9 cellular contexts compared by ENCODE assay signal in the genomic region with DNA sequence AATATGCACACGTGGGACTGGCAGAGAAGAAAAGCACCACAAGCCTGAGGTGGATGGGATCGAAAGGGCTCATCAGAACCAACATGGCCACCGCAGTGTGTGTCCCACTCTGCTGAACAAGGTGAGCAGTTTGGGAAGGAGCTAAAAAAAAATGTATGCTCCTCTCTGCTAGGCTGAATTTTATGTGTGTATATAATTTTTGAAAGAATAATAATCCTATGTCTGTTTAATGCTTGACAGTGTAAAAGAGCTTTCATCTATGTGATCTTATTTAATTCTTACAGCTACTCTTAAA. TPM values are rescaled to one million over a fixed set of nuclear protein-coding genes. Genes with fewer than 3 reads are reported as not detected.
DNase-seq lines count a peak whose midpoint lies in the region; ATAC-seq, FAIRE-seq and TF ChIP-seq lines count a peak whose summit lies in the region.
"Had no signal": no experiment of that assay in that cellular context is flagged by ENCODE, and none has a peak within 500 bp of the region (broad histone marks: within the 10 kb centered on the region; RNA-seq: fewer than 3 reads in every experiment).

No MANE protein-coding gene starts in this region.

- H3K4me3 Mint-ChIP-seq in activated B cell treated with CpG ODN at 0.5 μM for 24 hours (peak overlapping the region; percentile 95), endodermal cell (peak overlapping the region; percentile 84)

- no peak for TF ChIP-seq CTCF in cardiac muscle cell (IDR thresholded peaks at IDR 0.05; ENCODE audit: low read depth, low read length)
- TF ChIP-seq CTCF in activated B cell treated with CpG ODN at 0.5 μM for 24 hours (IDR thresholded peaks at IDR 0.05) = no peak
- TF ChIP-seq CTCF in endodermal cell (conservative IDR thresholded peaks at IDR 0.05) = no peak
- no peak for TF ChIP-seq CTCF in ovary (IDR thresholded peaks at IDR 0.05)

- no peak overlapping the region for H3K9ac ChIP-seq in endodermal cell (ENCODE audit: extremely low read depth, low read length, poor library complexity, severe bottlenecking)

- no peak for FAIRE-seq in urothelium cell line (lab: Jason Lieb, UNC)

- intact Hi-C loops in cardiac septum (cut with DNase I) = loop anchor here (2.0 kb wide), 1 partner anchor 15 kb away; the partner anchor contains the start of gene EEF2K
- intact Hi-C loops in activated B cell treated with CpG ODN at 0.5 μM for 24 hours (cut with micrococcal nuclease) = loop anchor here (1.0 to 10.0 kb wide), 6 partner anchors 7 to 595 kb away; partner anchors contain the start of genes CDR2, EEF2K and METTL9
- intact Hi-C loops in ovary (cut with DNase I) = no loop called here

- peaks cover 10% of the 10 kb centered on the region for H3K4me1 ChIP-seq in cardiac muscle cell (ENCODE audit: low read depth)
- H3K4me1 ChIP-seq in endodermal cell (ENCODE audit: control insufficient read depth, insufficient read depth, low read length) = no peaks in the 10 kb centered on the region
- H3K4me1 ChIP-seq in ovary (ENCODE audit: insufficient read depth) = peaks cover 5% of the 10 kb centered on the region

- no peak for ATAC-seq in activated B cell treated with CpG ODN at 0.5 μM for 24 hours (ENCODE audit: low read depth)

- DNase-seq in cardiac muscle cell (ENCODE audit: low read depth in 1 of 2, low spot score in 1 of 2) = peak in 1 of 2 donors; percentile 26
- no peak for DNase-seq in cardiac septum (ENCODE audit: low spot score)
- DNase-seq in activated B cell treated with CpG ODN at 0.5 μM for 24 hours = no peak
- DNase-seq in endodermal cell = no peak
- DNase-seq in ovary = peak; percentile 47 to 52 (median 49)
- no peak for DNase-seq in NCI-H345 (lab: John Stamatoyannopoulos, UW)
- no peak for DNase-seq in NCI-H128 (lab: John Stamatoyannopoulos, UW; ENCODE audit: unreplicated experiment)
- DNase-seq in urothelium cell line (ENCODE audit: low spot score) = no peak

- WGBS in endodermal cell (ENCODE audit: insufficient coverage in 1 of 2, insufficient read length in 1 of 2), 2 experiments = 78 to 84% methylated on average over 3 of the region's 3 CpGs
- 2 to 6% (median 2%) methylated on average over 3 of the region's 3 CpGs for WGBS in ovary, 3 donors

- H3K9me3 Mint-ChIP-seq in activated B cell treated with CpG ODN at 0.5 μM for 24 hours (peaks cover 2% of the 10 kb centered on the region), endodermal cell (no peaks in the 10 kb centered on the region)

- POLR2A ChIA-PET in activated B cell treated with CpG ODN at 0.5 μM for 24 hours (lab: Charles Lee) = interaction anchor here (0.8 to 8.8 kb wide), 9 partner anchors 8 to 672 kb away, joined by 3 to 154 read pairs (median 24); partner anchors contain the start of genes EEF2K, MOSMO, POLR3E and UQCRC2

- H3K36me3 ChIP-seq in cardiac muscle cell (no peaks in the 10 kb centered on the region), endodermal cell (ENCODE audit: control insufficient read depth, insufficient read depth, low read length) (no peaks in the 10 kb centered on the region), ovary (no peaks in the 10 kb centered on the region)

- peaks cover 2% of the 10 kb centered on the region for H3K27me3 Mint-ChIP-seq in activated B cell treated with CpG ODN at 0.5 μM for 24 hours
- H3K27me3 Mint-ChIP-seq in endodermal cell (ENCODE audit: insufficient read depth) = peaks cover 2% of the 10 kb centered on the region

- TF ChIP-seq POLR2A in ovary (IDR thresholded peaks at IDR 0.05) = no peak

- H3K27ac ChIP-seq in cardiac muscle cell = peak overlapping the region; percentile 88
- H3K27ac ChIP-seq in endodermal cell (ENCODE audit: low read depth, low read length) = no peak overlapping the region
- H3K27ac ChIP-seq in ovary = peak overlapping the region; percentile 81 to 94

- no peaks in the 10 kb centered on the region for H3K9me3 ChIP-seq in cardiac muscle cell (ENCODE audit: low read depth)
- no peaks in the 10 kb centered on the region for H3K9me3 ChIP-seq in endodermal cell (ENCODE audit: control insufficient read depth, low read length)
- no peaks in the 10 kb centered on the region for H3K9me3 ChIP-seq in ovary

- peaks cover 78% of the 10 kb centered on the region for H3K4me1 Mint-ChIP-seq in activated B cell treated with CpG ODN at 0.5 μM for 24 hours
- H3K4me1 Mint-ChIP-seq in endodermal cell = peaks cover 19% of the 10 kb centered on the region

- H3K27ac Mint-ChIP-seq in activated B cell treated with CpG ODN at 0.5 μM for 24 hours (peak overlapping the region; percentile 100), endodermal cell (peak overlapping the region; percentile 87)

- peak overlapping the region; percentile 43 for H3K4me3 ChIP-seq in cardiac muscle cell
- peak overlapping the region; percentile 79 for H3K4me3 ChIP-seq in endodermal cell (ENCODE audit: low read length)
- H3K4me3 ChIP-seq in ovary = peak overlapping the region; percentile 55

- no peak for TF ChIP-seq EP300 in ovary (IDR thresholded peaks at IDR 0.05)

- H3K27me3 ChIP-seq in cardiac muscle cell (no peaks in the 10 kb centered on the region), endodermal cell (ENCODE audit: control insufficient read depth, insufficient read depth, low read length, poor library complexity, severe bottlenecking) (peaks cover 10% of the 10 kb centered on the region), ovary (no peaks in the 10 kb centered on the region)

- peaks cover 5% of the 10 kb centered on the region for H3K36me3 Mint-ChIP-seq in activated B cell treated with CpG ODN at 0.5 μM for 24 hours (ENCODE audit: low read depth)
- no peaks in the 10 kb centered on the region for H3K36me3 Mint-ChIP-seq in endodermal cell (ENCODE audit: low read depth)

- CTCF ChIA-PET in activated B cell treated with CpG ODN at 0.5 μM for 24 hours (lab: Charles Lee) = interaction anchor here (0.8 to 2.0 kb wide), 3 partner anchors 12 to 105 kb away, joined by 4 to 8 read pairs (median 5); partner anchors contain the start of genes EEF2K and POLR3E

RNA-seq across cellular contexts. Expression of gene EEF2K, which starts 14.2 kb away (rescaled TPM):
- total RNA-seq in cardiac muscle cell (25.9 and 26.1 TPM in 2 replicates), cardiac septum (16.2 TPM), activated B cell treated with CpG ODN at 0.5 μM for 24 hours (26.5 and 29.7 TPM in 2 replicates), endodermal cell (10 to 100 TPM in 1 of 2 donors, 1 to 10 TPM in 1; 9.8 to 15.8 TPM), ovary (10 to 100 TPM in 6 of 7 donors, 1 to 10 TPM in 1; 8.1 to 37.6 (median 28.0) TPM)
- polyA plus RNA-seq in cardiac muscle cell (16.1 and 18.6 TPM in 2 replicates), ovary (10 to 100 TPM in 1 of 2 donors, 1 to 10 TPM in 1; 8.4 to 18.8 TPM)
- polyA plus RNA-seq in endodermal cell (2013, experiment 1 of 2) = 6.8 TPM
- 7.8 TPM for polyA plus RNA-seq in endodermal cell (2013, experiment 2 of 2)

RNA-seq across cellular contexts. Expression of gene SDR42E2, which starts 29.6 kb away (rescaled TPM):
- total RNA-seq in cardiac muscle cell (0.06 TPM in 1 of 2 replicates, not detected in the other), cardiac septum (not detected), activated B cell treated with CpG ODN at 0.5 μM for 24 hours (0.18 and 0.22 TPM in 2 replicates), endodermal cell (not detected), ovary (1 to 10 TPM in 1 of 7 donors, under 1 TPM in 4, not detected in 2; 0.15 to 1.1 (median 0.25) TPM)
- polyA plus RNA-seq in cardiac muscle cell (not detected in 2 replicates), ovary (under 1 TPM in 1 of 2 donors, not detected in 1; 0.05 TPM)
- polyA plus RNA-seq in endodermal cell (2013, experiment 1 of 2) = 0.11 TPM
- polyA plus RNA-seq in endodermal cell (2013, experiment 2 of 2) = not detected
- total RNA-seq: glomerular endothelial cell had no signal

Comparison
In these comparisons a context has a peak if more than half of its experiments do, and no peak if none do; other contexts are left out.
1. DNase-seq: peak in ovary (5 of 5); none in cardiac septum (single experiment), activated B cell treated with CpG ODN at 0.5 μM for 24 hours (single experiment), endodermal cell (single experiment), NCI-H345 (single experiment), NCI-H128 (single experiment) and urothelium cell line (single experiment).
2. intact Hi-C loops: an anchor here in cardiac septum (2.0 kb wide) and activated B cell treated with CpG ODN at 0.5 μM for 24 hours (1.0 to 10.0 kb wide); none called in ovary.
3. Peak in every context shown above with its lines, with median percentiles within 50 percentile points of each other: H3K4me3 ChIP-seq.